ENCODE assay signal across 9 cellular contexts in the genomic region with DNA sequence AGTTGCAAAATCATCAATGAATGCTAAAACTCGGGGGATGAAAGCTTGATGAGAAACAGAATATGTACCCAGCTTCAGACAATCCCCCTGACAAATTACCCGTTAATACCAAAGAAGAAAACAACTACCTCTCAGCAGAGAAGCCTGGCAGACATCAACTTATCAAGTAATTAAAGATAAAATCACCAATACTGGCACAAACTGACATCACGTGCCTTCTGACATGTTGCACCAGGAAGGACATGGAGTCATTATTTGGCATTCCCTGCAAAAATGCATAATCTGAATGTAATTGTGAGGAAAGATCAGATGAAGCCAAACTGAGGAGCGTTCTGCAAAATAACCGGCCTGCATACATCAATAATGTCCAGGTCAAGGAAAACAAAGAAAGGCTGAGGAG. TPM values are rescaled to one million over a fixed set of nuclear protein-coding genes. Genes with fewer than 3 reads are reported as not detected.
"Had no signal": no experiment of that assay in that cellular context is flagged by ENCODE, and none has a peak within 500 bp of the region (broad histone marks: within the 10 kb centered on the region; RNA-seq: fewer than 3 reads in every experiment).

No MANE protein-coding gene starts in this region.

- DNase-seq: GM23248, GOT3, H7, HFFc6, IMR-90 had no signal

- H2AFZ ChIP-seq: GM23248 had no signal

- H3K9me3 ChIP-seq: HAP-1 had no signal

- ATAC-seq: HCT116, K562 had no signal

- H3K36me3 ChIP-seq: HAP-1 had no signal

- H3K27ac ChIP-seq: GM23248 had no signal

- H3K4me3 ChIP-seq: GM23248, HAP-1, K562 had no signal

RNA-seq across cellular contexts. Expression of gene SLIT1, which starts 7.7 kb away (rescaled TPM):
- total RNA-seq: GM23248, HT1080 had no signal
- polyA plus RNA-seq: GM23248 had no signal
